ENCODE assay signal across 22 cellular contexts in genomic region chr19:13134626-13135025, GRCh38. TPM values are rescaled to one million over a fixed set of nuclear protein-coding genes. Genes with fewer than 3 reads are reported as not detected.
DNase-seq lines count a peak whose midpoint lies in the region; ATAC-seq and TF ChIP-seq lines count a peak whose summit lies in the region.
"Had no signal": no experiment of that assay in that cellular context is flagged by ENCODE, and none has a peak within 500 bp of the region (broad histone marks: within the 10 kb centered on the region; RNA-seq: fewer than 3 reads in every experiment).

No MANE protein-coding gene starts in this region.

- no peaks in the 10 kb centered on the region for H3K9me3 Mint-ChIP-seq in HFFc6
- H3K9me3 Mint-ChIP-seq in mesothelial cell of epicardium: no peaks in the 10 kb centered on the region
- H3K9me3 Mint-ChIP-seq in CD14-positive monocyte: peaks cover 0 to 2% (median 0%) of the 10 kb centered on the region in 7 donors
- H3K9me3 Mint-ChIP-seq: stimulated activated naive B cell treated with anti-CD40 and anti-IgM and Interleukin-4, amounts not matched to agents 10 μg/mL and 1 μg/mL and 100 μg/mL, for 72 hours had no signal

- H3K27me3 Mint-ChIP-seq in HFFc6 (ENCODE audit: insufficient read depth): peaks cover 2% of the 10 kb centered on the region; the same call in 1 of the 2 replicates
- H3K27me3 Mint-ChIP-seq in mesothelial cell of epicardium (ENCODE audit: low read depth): no peaks in the 10 kb centered on the region
- no peaks in the 10 kb centered on the region for H3K27me3 Mint-ChIP-seq in CD14-positive monocyte (ENCODE audit: low read depth in 3 of 3)
- H3K27me3 Mint-ChIP-seq: stimulated activated naive B cell treated with anti-CD40 and anti-IgM and Interleukin-4, amounts not matched to agents 10 μg/mL and 1 μg/mL and 100 μg/mL, for 72 hours had no signal

- intact Hi-C loops in heart left ventricle (cut with DNase I) (no loop called here), psoas muscle (cut with DNase I) (no loop called here), CD14-positive monocyte (cut with micrococcal nuclease) (no loop called here)

- H3K27me3 ChIP-seq in heart left ventricle: no peaks in the 10 kb centered on the region
- no peaks in the 10 kb centered on the region for H3K27me3 ChIP-seq in psoas muscle (ENCODE audit: insufficient read depth in 3 of 3, low read length in 2 of 3)
- H3K27me3 ChIP-seq: neutrophil, transverse colon had no signal

- H3K4me3 Mint-ChIP-seq in HFFc6 (no peak overlapping the region), mesothelial cell of epicardium (no peak overlapping the region), CD14-positive monocyte (no peak overlapping the region)
- H3K4me3 Mint-ChIP-seq: stimulated activated naive B cell treated with anti-CD40 and anti-IgM and Interleukin-4, amounts not matched to agents 10 μg/mL and 1 μg/mL and 100 μg/mL, for 72 hours had no signal

- no peak for TF ChIP-seq POLR2A in heart left ventricle (IDR thresholded peaks at IDR 0.05)

- ATAC-seq in heart left ventricle (peak; percentile 84 to 90 (median 88)), psoas muscle (peak; percentile 51 to 92 (median 88)), omental fat pad (ENCODE audit: low FRiP score) (no peak), HG03196 (IDR thresholded peaks at IDR 0.05; ENCODE audit: unreplicated experiment) (no peak)
- ATAC-seq: HCT116; stimulated activated naive B cell treated with anti-CD40 and anti-IgM and Interleukin-4, amounts not matched to agents 10 μg/mL and 1 μg/mL and 100 μg/mL, for 72 hours had no signal

- no peak overlapping the region for H3K4me3 ChIP-seq in heart left ventricle
- H3K4me3 ChIP-seq in psoas muscle: no peak overlapping the region
- H3K4me3 ChIP-seq: transverse colon had no signal

- WGBS in heart left ventricle, 4 donors: 61 to 76% (median 65%) methylated on average over 3 of the region's 3 CpGs
- 64 to 83% (median 76%) methylated on average over 3 of the region's 3 CpGs for WGBS in psoas muscle, 3 donors

- H3K4me1 Mint-ChIP-seq in HFFc6 (ENCODE audit: low read depth) (peaks cover 43% of the 10 kb centered on the region), mesothelial cell of epicardium (no peaks in the 10 kb centered on the region), CD14-positive monocyte (peaks cover 16% of the 10 kb centered on the region)

- in situ Hi-C loops in Caki2 (cut with HindIII; ENCODE audit: low pct_unique_long_range_greater_than_20kb, low sequenced_read_pairs): no loop called here

- H3K27ac ChIP-seq in heart left ventricle: peak overlapping the region in 9 of 12 donors; percentile 26 to 79 (median 38)
- no peak overlapping the region for H3K27ac ChIP-seq in psoas muscle
- H3K27ac ChIP-seq: neutrophil, transverse colon, WERI-Rb-1 had no signal

- H3K27ac Mint-ChIP-seq in HFFc6: peak overlapping the region; percentile 36; the same call in 1 of the 2 replicates
- no peak overlapping the region for H3K27ac Mint-ChIP-seq in mesothelial cell of epicardium
- peak overlapping the region in 2 of 7 donors; percentile 42 to 46 for H3K27ac Mint-ChIP-seq in CD14-positive monocyte
- H3K27ac Mint-ChIP-seq: stimulated activated naive B cell treated with anti-CD40 and anti-IgM and Interleukin-4, amounts not matched to agents 10 μg/mL and 1 μg/mL and 100 μg/mL, for 72 hours had no signal

- DNase-seq in Caki2 (ENCODE audit: low read depth): peak; percentile 35
- no peak for DNase-seq in HFFc6
- peak in 2 of 5 donors; percentile 44 to 72 for DNase-seq in heart left ventricle
- no peak for DNase-seq in psoas muscle
- no peak for DNase-seq in omental fat pad (ENCODE audit: low spot score)
- DNase-seq in mesothelial cell of epicardium (ENCODE audit: low spot score in 2 of 2, unreplicated experiment in 2 of 2): no peak
- DNase-seq in CD14-positive monocyte (ENCODE audit: low spot score): no peak
- DNase-seq: activated gamma-delta T cell; amniotic stem cell; C1 segment of cervical spinal cord; Calu3; cortex of kidney; islet precursor cell; NCI-H1048; NCI-H187; stimulated activated CD4-positive, alpha-beta T cell treated with anti-CD3 and anti-CD28 coated beads, Interleukin-4, amount 100 ng/mL, for 24 hours; stimulated activated naive B cell treated with anti-CD40 and anti-IgM and Interleukin-4, amounts not matched to agents 10 μg/mL and 1 μg/mL and 100 μg/mL, for 72 hours; transverse colon; WERI-Rb-1 had no signal

- TF ChIP-seq CTCF in HFFc6 (IDR thresholded peaks at IDR 0.05) (no peak), heart left ventricle (IDR thresholded peaks at IDR 0.05) (no peak), psoas muscle (IDR thresholded peaks at IDR 0.05) (no peak), omental fat pad (IDR thresholded peaks at IDR 0.05) (no peak), mesothelial cell of epicardium (IDR thresholded peaks at IDR 0.05; ENCODE audit: unreplicated experiment) (no peak), CD14-positive monocyte (IDR thresholded peaks at IDR 0.05) (no peak)

- peaks cover 0 to 23% (median 7%) of the 10 kb centered on the region in 12 donors for H3K4me1 ChIP-seq in heart left ventricle
- H3K4me1 ChIP-seq in psoas muscle: no peaks in the 10 kb centered on the region

- H3K36me3 ChIP-seq in heart left ventricle (peaks cover 0 to 43% (median 35%) of the 10 kb centered on the region in 9 donors), psoas muscle (ENCODE audit: insufficient read depth in 1 of 2, low read depth in 1 of 2) (peaks cover 0 to 42% of the 10 kb centered on the region in 2 donors)

- H3K9me3 ChIP-seq in heart left ventricle: no peaks in the 10 kb centered on the region
- no peaks in the 10 kb centered on the region for H3K9me3 ChIP-seq in psoas muscle
- H3K9me3 ChIP-seq: neutrophil, transverse colon had no signal

- H3K36me3 Mint-ChIP-seq in HFFc6 (ENCODE audit: low read depth): peaks cover 10% of the 10 kb centered on the region; the same call in 1 of the 2 replicates
- peaks cover 8% of the 10 kb centered on the region for H3K36me3 Mint-ChIP-seq in mesothelial cell of epicardium
- H3K36me3 Mint-ChIP-seq in CD14-positive monocyte: peaks cover 35 to 65% of the 10 kb centered on the region in 2 donors

RNA-seq across cellular contexts. Expression of gene STX10, which starts 15.5 kb away (rescaled TPM):
- total RNA-seq in Caki2 (2014; rRNA removed; shearing (Covaris generic); ENCODE audit: low replicate concordance): 172 and 177 TPM in 2 replicates
- total RNA-seq in HFFc6 (2021; fragmentation: NEBNext Ultra II Directional; extraction: Animal tissue kit (Norgen Biotek cat#: 25700)): 10 to 100 TPM; 48.5 to 63.4 (median 54.0) TPM
- 10 to 100 TPM; 24.0 to 48.8 (median 35.8) TPM for total RNA-seq in heart left ventricle
- 10 to 100 TPM; 52.5 to 64.7 TPM for polyA plus RNA-seq in heart left ventricle
- total RNA-seq in psoas muscle: 10 to 100 TPM; 18.5 to 20.4 (median 19.3) TPM
- polyA plus RNA-seq in psoas muscle: 10 to 100 TPM; 34.5 to 63.3 (median 43.6) TPM
- total RNA-seq in omental fat pad: 10 to 100 TPM; 41.0 to 97.6 (median 53.9) TPM
- 52.7 to 58.4 TPM (median 56.7 TPM) in 3 replicates for total RNA-seq in mesothelial cell of epicardium
- polyA plus RNA-seq in CD14-positive monocyte: 100 to 1,000 TPM; 158 to 172 TPM

RNA-seq across cellular contexts. Expression of gene IER2, which starts 15.6 kb away (rescaled TPM):
- 29.3 and 37.1 TPM in 2 replicates for total RNA-seq in Caki2 (2014; rRNA removed; shearing (Covaris generic); ENCODE audit: low replicate concordance)
- total RNA-seq in HFFc6 (2021; fragmentation: NEBNext Ultra II Directional; extraction: Animal tissue kit (Norgen Biotek cat#: 25700)): 10 to 100 TPM; 68.9 to 91.2 (median 87.7) TPM
- total RNA-seq in heart left ventricle: 100 to 1,000 TPM in 1 of 9 donors, 10 to 100 TPM in 8; 17.6 to 101 (median 29.1) TPM
- polyA plus RNA-seq in heart left ventricle: 10 to 100 TPM; 21.8 to 35.7 TPM
- 10 to 100 TPM; 16.8 to 31.2 (median 29.9) TPM for total RNA-seq in psoas muscle
- polyA plus RNA-seq in psoas muscle: 10 to 100 TPM; 12.9 to 62.7 (median 18.2) TPM
- total RNA-seq in omental fat pad: 100 to 1,000 TPM; 110 to 253 (median 210) TPM
- 278 to 284 TPM (median 282 TPM) in 3 replicates for total RNA-seq in mesothelial cell of epicardium
- 100 to 1,000 TPM; 355 to 601 TPM for polyA plus RNA-seq in CD14-positive monocyte

RNA-seq across cellular contexts. Expression of gene NACC1, which starts 16.6 kb away (rescaled TPM):
- 59.3 and 86.8 TPM in 2 replicates for total RNA-seq in Caki2 (2014; rRNA removed; shearing (Covaris generic); ENCODE audit: low replicate concordance)
- total RNA-seq in HFFc6 (2021; fragmentation: NEBNext Ultra II Directional; extraction: Animal tissue kit (Norgen Biotek cat#: 25700)): 100 to 1,000 TPM; 126 to 146 (median 139) TPM
- 10 to 100 TPM; 28.7 to 88.2 (median 41.8) TPM for total RNA-seq in heart left ventricle
- 10 to 100 TPM; 49.6 to 74.2 TPM for polyA plus RNA-seq in heart left ventricle
- total RNA-seq in psoas muscle: 10 to 100 TPM; 32.1 to 48.9 (median 37.9) TPM
- 10 to 100 TPM; 11.9 to 63.4 (median 45.8) TPM for polyA plus RNA-seq in psoas muscle
- 10 to 100 TPM; 12.0 to 44.7 (median 23.0) TPM for total RNA-seq in omental fat pad
- 63.0 to 76.4 TPM (median 74.5 TPM) in 3 replicates for total RNA-seq in mesothelial cell of epicardium
- polyA plus RNA-seq in CD14-positive monocyte: 1 to 10 TPM; 1.1 to 2.2 TPM

RNA-seq across cellular contexts. Expression of gene TRMT1, which starts 18.1 kb away (rescaled TPM):
- total RNA-seq in Caki2 (2014; rRNA removed; shearing (Covaris generic); ENCODE audit: low replicate concordance): 107 and 166 TPM in 2 replicates
- 10 to 100 TPM; 36.3 to 49.9 (median 39.6) TPM for total RNA-seq in HFFc6 (2021; fragmentation: NEBNext Ultra II Directional; extraction: Animal tissue kit (Norgen Biotek cat#: 25700))
- 10 to 100 TPM; 15.1 to 22.6 (median 16.2) TPM for total RNA-seq in heart left ventricle
- polyA plus RNA-seq in heart left ventricle: 10 to 100 TPM; 26.4 to 32.4 TPM
- total RNA-seq in psoas muscle: 10 to 100 TPM; 31.6 to 45.3 (median 35.1) TPM
- 10 to 100 TPM; 42.3 to 87.1 (median 45.4) TPM for polyA plus RNA-seq in psoas muscle
- 10 to 100 TPM; 27.0 to 70.5 (median 39.2) TPM for total RNA-seq in omental fat pad
- 53.9 to 58.6 TPM (median 57.0 TPM) in 3 replicates for total RNA-seq in mesothelial cell of epicardium
- polyA plus RNA-seq in CD14-positive monocyte: 10 to 100 TPM; 14.5 TPM

RNA-seq across cellular contexts. Expression of gene LYL1, which starts 32.0 kb away (rescaled TPM):
- not detected in 2 replicates for total RNA-seq in Caki2 (2014; rRNA removed; shearing (Covaris generic); ENCODE audit: low replicate concordance)
- total RNA-seq in HFFc6 (2021; fragmentation: NEBNext Ultra II Directional; extraction: Animal tissue kit (Norgen Biotek cat#: 25700)): 1 to 10 TPM; 1.5 to 5.1 (median 4.2) TPM
- total RNA-seq in heart left ventricle (10 to 100 TPM in 3 of 9 donors, 1 to 10 TPM in 6; 5.2 to 19.1 (median 8.3) TPM), psoas muscle (1 to 10 TPM; 2.1 to 4.6 (median 3.2) TPM), omental fat pad (10 to 100 TPM in 3 of 4 donors, 1 to 10 TPM in 1; 5.5 to 29.9 (median 20.5) TPM), mesothelial cell of epicardium (3.4 to 4.0 TPM (median 3.8 TPM) in 3 replicates)
- polyA plus RNA-seq in heart left ventricle (1 to 10 TPM; 7.7 to 8.4 TPM), psoas muscle (1 to 10 TPM; 1.1 to 3.4 (median 1.1) TPM), CD14-positive monocyte (10 to 100 TPM; 35.7 to 37.1 TPM)
- total RNA-seq: Calu3 had no signal

Comparison
In these comparisons a context has a peak if more than half of its experiments do, and no peak if none do; other contexts are left out.
1. ATAC-seq: peak in heart left ventricle (4 of 4) and psoas muscle (4 of 4); none in omental fat pad (single experiment) and HG03196 (single experiment).